ENCODE assay signal across 23 cellular contexts in the genomic region with DNA sequence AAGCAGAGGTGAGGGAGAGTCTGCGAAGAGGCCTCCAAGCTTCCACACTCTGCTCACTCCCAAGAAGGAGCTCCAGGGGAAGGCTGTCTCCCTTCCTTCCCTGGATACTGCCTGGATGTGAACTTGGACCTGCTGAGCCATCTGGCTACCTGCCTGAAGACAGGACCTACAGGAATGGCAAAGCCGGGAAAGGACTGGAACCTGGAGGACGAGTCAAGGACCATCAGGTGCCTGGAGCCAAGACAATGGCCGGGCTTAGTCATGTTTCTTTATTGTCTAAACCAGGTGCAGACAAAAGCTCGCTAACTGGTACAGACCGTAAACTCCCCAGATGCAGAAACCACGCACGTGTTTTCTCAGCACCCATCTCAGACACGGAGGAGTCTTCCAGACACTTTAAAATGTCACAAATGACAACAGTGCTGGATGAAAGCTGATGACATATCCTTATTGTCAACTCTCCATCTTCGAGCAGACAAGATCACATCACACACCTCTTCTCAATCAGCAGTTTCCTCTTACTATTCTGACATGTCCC. TPM values are rescaled to one million over a fixed set of nuclear protein-coding genes. Genes with fewer than 3 reads are reported as not detected.
DNase-seq lines count a peak whose midpoint lies in the region; ATAC-seq, FAIRE-seq and TF ChIP-seq lines count a peak whose summit lies in the region.
"Had no signal": no experiment of that assay in that cellular context is flagged by ENCODE, and none has a peak within 500 bp of the region (broad histone marks: within the 10 kb centered on the region; RNA-seq: fewer than 3 reads in every experiment).

No MANE protein-coding gene starts in this region.

- no peak for TF ChIP-seq RAD21 in HepG2 (CRISPR knock-in tag; IDR thresholded peaks at IDR 0.05)

- no TSS peak for BruUV-seq in HepG2 (replicated peaks; lab: Mats Ljungman, UMichigan)

- TF ChIP-seq CTCF in right lobe of liver (IDR thresholded peaks at IDR 0.05): no peak
- TF ChIP-seq CTCF in HepG2 (CRISPR knock-in tag; IDR thresholded peaks at IDR 0.05): no peak
- TF ChIP-seq CTCF in epithelial cell of esophagus (IDR thresholded peaks at IDR 0.05; ENCODE audit: insufficient read depth, low read depth, low read length, missing control alignments): no peak
- TF ChIP-seq CTCF in gastrocnemius medialis (IDR thresholded peaks at IDR 0.05 in 4 of 5, conservative IDR thresholded peaks at IDR 0.05 in 1 of 5): no peak
- TF ChIP-seq CTCF in CD8-positive, alpha-beta T cell (IDR thresholded peaks at IDR 0.05): no peak

- H3K27ac ChIP-seq in right lobe of liver: peak overlapping the region in 2 of 3 donors; percentile 40 to 87
- no peak overlapping the region for H3K27ac ChIP-seq in HepG2 (ENCODE audit: extremely low read length, insufficient read depth, low read length)
- H3K27ac ChIP-seq in gastrocnemius medialis: peak overlapping the region in 1 of 4 donors; percentile 7
- no peak overlapping the region for H3K27ac ChIP-seq in CD8-positive, alpha-beta T cell (ENCODE audit: low read depth, low read length)
- H3K27ac ChIP-seq: body of pancreas, GM23248, left lung, skin epidermis, vagina had no signal

- H3K79me2 ChIP-seq in HepG2 (ENCODE audit: insufficient read depth, low read length): peaks cover 2% of the 10 kb centered on the region

- POLR2A ChIA-PET in HepG2 (lab: Yijun Ruan, JAX): no interaction called here
- POLR2A ChIA-PET in CD8-positive, alpha-beta T cell (lab: Charles Lee): no interaction called here

- DNase-seq in right lobe of liver: peak in 1 of 3 donors; percentile 43
- DNase-seq in HepG2 (ENCODE audit: low spot score): no peak
- DNase-seq in NCI-H2029 treated with DMSO at 0.1 percent for 48 hours (lab: John Stamatoyannopoulos, UW): peak; percentile 42
- peak; percentile 53 for DNase-seq in epithelial cell of esophagus (ENCODE audit: low read depth)
- no peak for DNase-seq in gastrocnemius medialis
- no peak for DNase-seq in occipital lobe (lab: John Stamatoyannopoulos, UW)
- no peak for DNase-seq in CD8-positive, alpha-beta T cell
- DNase-seq: activated CD4-positive, CD25-positive, alpha-beta regulatory T cell; activated effector memory CD4-positive, alpha-beta T cell treated with anti-CD3 and anti-CD28 coated beads, Interleukin-2, amount 50 U/mL, for 16 hours; body of pancreas; C1 segment of cervical spinal cord; effector CD4-positive, alpha-beta T cell; GM23248; HFFc6; left lung; NCI-H1436 treated with DMSO at 0.1 percent for 48 hours; SHP77; stimulated activated CD4-positive, alpha-beta T cell treated with anti-CD3 and anti-CD28 coated beads, Interleukin-2, amount 100 ng/mL, for 24 hours had no signal

- peaks cover 9% of the 10 kb centered on the region for H3K36me3 Mint-ChIP-seq in CD8-positive, alpha-beta T cell

- in situ Hi-C loops in HepG2 (cut with HindIII; ENCODE audit: extremely low pct_ligation_motif_present, low pct_unique_long_range_greater_than_20kb) (no loop called here), gastrocnemius medialis (cut with MboI; ENCODE audit: low sequenced_read_pairs in 4 of 4) (no loop called here)

- peaks cover 30% of the 10 kb centered on the region for H3K4me1 Mint-ChIP-seq in CD8-positive, alpha-beta T cell (ENCODE audit: low read depth)

- no peaks in the 10 kb centered on the region for H3K27me3 Mint-ChIP-seq in CD8-positive, alpha-beta T cell (ENCODE audit: low read depth)
- H3K27me3 Mint-ChIP-seq: activated CD4-positive, alpha-beta memory T cell treated with anti-CD3 and anti-CD28 coated beads for 36 hours; naive thymus-derived CD8-positive, alpha-beta T cell had no signal

- H3K4me1 ChIP-seq in right lobe of liver (peaks cover 0 to 72% (median 30%) of the 10 kb centered on the region in 4 donors), HepG2 (ENCODE audit: insufficient read depth, low read length) (peaks cover 37% of the 10 kb centered on the region), gastrocnemius medialis (peaks cover 0 to 5% of the 10 kb centered on the region in 2 donors)
- H3K4me1 ChIP-seq in CD8-positive, alpha-beta T cell (ENCODE audit: insufficient read depth, low read length): peaks cover 13% of the 10 kb centered on the region
- H3K4me1 ChIP-seq: body of pancreas had no signal

- FAIRE-seq in HepG2 (lab: Jason Lieb, UNC): no peak
- FAIRE-seq: GM18507 had no signal

- H3K4me3 ChIP-seq in right lobe of liver: no peak overlapping the region
- no peak overlapping the region for H3K4me3 ChIP-seq in HepG2 (replicated peaks in 1 of 3; ENCODE audit: insufficient read depth in 1 of 3, low read depth in 2 of 3, low read length in 3 of 3)
- no peak overlapping the region for H3K4me3 ChIP-seq in epithelial cell of esophagus (ENCODE audit: low read length)
- H3K4me3 ChIP-seq in gastrocnemius medialis: no peak overlapping the region
- H3K4me3 ChIP-seq in CD8-positive, alpha-beta T cell (ENCODE audit: low read depth, low read length): no peak overlapping the region
- H3K4me3 ChIP-seq: body of pancreas, GM23248, left lung, skin epidermis, vagina had no signal

- H3K4me3 Mint-ChIP-seq in CD8-positive, alpha-beta T cell: no peak overlapping the region
- H3K4me3 Mint-ChIP-seq: activated CD4-positive, alpha-beta memory T cell treated with anti-CD3 and anti-CD28 coated beads for 36 hours; HFFc6 had no signal

- TF ChIP-seq EP300 in HepG2 (IDR thresholded peaks at IDR 0.05; ENCODE audit: low read depth in 2 of 2, low read length in 2 of 2) (no peak), HepG2 (CRISPR knock-in tag; IDR thresholded peaks at IDR 0.05; ENCODE audit: borderline replicate concordance) (no peak)

- peaks cover 0 to 5% (median 1%) of the 10 kb centered on the region in 4 donors for H3K36me3 ChIP-seq in right lobe of liver
- H3K36me3 ChIP-seq in HepG2 (replicated peaks in 1 of 2; ENCODE audit: control insufficient read depth in 1 of 2, insufficient read depth in 2 of 2, low read length in 2 of 2): peaks cover 1 to 4% of the 10 kb centered on the region in 2 experiments; a peak in 1 of 5 replicates
- peaks cover 0 to 10% of the 10 kb centered on the region in 2 donors for H3K36me3 ChIP-seq in gastrocnemius medialis
- H3K36me3 ChIP-seq in CD8-positive, alpha-beta T cell (ENCODE audit: insufficient read depth, low read length): no peaks in the 10 kb centered on the region

- H2AFZ ChIP-seq in HepG2 (ENCODE audit: low read length): no peak overlapping the region
- H2AFZ ChIP-seq: GM23248 had no signal

- no peaks in the 10 kb centered on the region for H3K9me3 ChIP-seq in right lobe of liver
- no peaks in the 10 kb centered on the region for H3K9me3 ChIP-seq in HepG2 (ENCODE audit: low read length)
- no peaks in the 10 kb centered on the region for H3K9me3 ChIP-seq in gastrocnemius medialis
- no peaks in the 10 kb centered on the region for H3K9me3 ChIP-seq in CD8-positive, alpha-beta T cell (ENCODE audit: low read length)
- H3K9me3 ChIP-seq: body of pancreas, left lung, vagina had no signal

- ATAC-seq in right lobe of liver (no peak), HepG2 (no peak), gastrocnemius medialis (no peak)
- ATAC-seq in CD8-positive, alpha-beta T cell: no peak
- ATAC-seq: body of pancreas, left lung had no signal

- CTCF ChIA-PET in HepG2 (lab: Yijun Ruan, JAX; ENCODE audit: low intra/inter-chr PET ratio, low total read pairs): no interaction called here
- CTCF ChIA-PET in CD8-positive, alpha-beta T cell (lab: Charles Lee): no interaction called here

- H3K9me3 Mint-ChIP-seq in CD8-positive, alpha-beta T cell: no peaks in the 10 kb centered on the region
- H3K9me3 Mint-ChIP-seq: activated CD4-positive, alpha-beta memory T cell treated with anti-CD3 and anti-CD28 coated beads for 36 hours; HFFc6; naive thymus-derived CD8-positive, alpha-beta T cell had no signal

- no peak overlapping the region for H3K4me2 ChIP-seq in HepG2 (ENCODE audit: low read depth, low read length)

- H3K27ac Mint-ChIP-seq in CD8-positive, alpha-beta T cell: no peak overlapping the region
- H3K27ac Mint-ChIP-seq: activated CD4-positive, alpha-beta memory T cell treated with anti-CD3 and anti-CD28 coated beads for 36 hours; HFFc6 had no signal

- no peaks in the 10 kb centered on the region for H3K27me3 ChIP-seq in right lobe of liver
- no peaks in the 10 kb centered on the region for H3K27me3 ChIP-seq in HepG2 (ENCODE audit: control insufficient read depth in 1 of 2, insufficient read depth in 2 of 2, low read length in 2 of 2)
- no peaks in the 10 kb centered on the region for H3K27me3 ChIP-seq in gastrocnemius medialis
- no peaks in the 10 kb centered on the region for H3K27me3 ChIP-seq in CD8-positive, alpha-beta T cell (ENCODE audit: insufficient read depth, low read length)
- H3K27me3 ChIP-seq: body of pancreas, left lung, vagina had no signal

- H3K9ac ChIP-seq in HepG2 (ENCODE audit: insufficient read depth, low read depth, low read length): no peak overlapping the region
- H3K9ac ChIP-seq: GM23248 had no signal

- WGBS in right lobe of liver (ENCODE audit: insufficient coverage, low coverage, low lambda C conversion rate, missing lambda C conversion rate): 69% methylated on average over 5 of the region's 10 CpGs
- WGBS in HepG2 (ENCODE audit: low lambda C conversion rate): 91% methylated on average over 10 of the region's 10 CpGs

- no peaks in the 10 kb centered on the region for H4K20me1 ChIP-seq in HepG2 (ENCODE audit: insufficient read depth, low read length)

- TF ChIP-seq POLR2A in right lobe of liver (IDR thresholded peaks at IDR 0.05): no peak
- no peak for TF ChIP-seq POLR2A in HepG2 (IDR thresholded peaks at IDR 0.05; ENCODE audit: insufficient read depth in 1 of 2, low read depth in 2 of 2, low read length in 2 of 2)
- no peak for TF ChIP-seq POLR2A in gastrocnemius medialis (IDR thresholded peaks at IDR 0.05)

- intact Hi-C loops in right lobe of liver (cut with DNase I): no loop called here
- intact Hi-C loops in HepG2 (cut with micrococcal nuclease; ENCODE audit: unreplicated experiment): no loop called here
- intact Hi-C loops in gastrocnemius medialis (cut with DNase I; ENCODE audit: low total_unique reads): no loop called here
- intact Hi-C loops in CD8-positive, alpha-beta T cell (cut with DNase I, micrococcal nuclease): no loop called here

RNA-seq across cellular contexts. Expression of a gene that starts 12.1 kb away (rescaled TPM):
- total RNA-seq in right lobe of liver: 100 to 1,000 TPM in 1 of 6 experiments, 10 to 100 TPM in 5; 19.7 to 117 (median 64.7) TPM
- total RNA-seq in HepG2 (2016; rRNA removed; fragmentation: Illumina TruSeq; extraction: Trizol): 15.4 and 17.5 TPM in 2 replicates
- 3.3 and 4.7 TPM in 2 replicates for total RNA-seq in HepG2 (2016; cell fraction: cytosol; rRNA removed; fragmentation: Illumina TruSeq; extraction: Trizol; ENCODE audit: low read depth)
- 15.6 and 18.5 TPM in 2 replicates for total RNA-seq in HepG2 (2016; cell fraction: insoluble cytoplasmic fraction; rRNA removed; fragmentation: Illumina TruSeq; extraction: Trizol)
- total RNA-seq in HepG2 (2016; cell fraction: membrane; rRNA removed; fragmentation: Illumina TruSeq; extraction: Trizol): 14.1 and 16.1 TPM in 2 replicates
- 7.1 and 7.5 TPM in 2 replicates for total RNA-seq in HepG2 (2016; cell fraction: nucleus; rRNA removed; fragmentation: Illumina TruSeq; extraction: Trizol)
- polyA plus RNA-seq in HepG2 (2011; rRNA removed): 9.3 and 12.7 TPM in 2 replicates
- polyA plus RNA-seq in HepG2 (2011; cell fraction: cytosol; rRNA removed): 12.4 and 12.5 TPM in 2 replicates
- polyA plus RNA-seq in HepG2 (2011; cell fraction: nucleus; rRNA removed): 7.4 and 9.5 TPM in 2 replicates
- 12.8 and 15.5 TPM in 2 replicates for polyA plus RNA-seq in HepG2 (2012)
- polyA plus RNA-seq in HepG2 (2016; cell fraction: cytosol; fragmentation: Illumina TruSeq; extraction: Trizol; ENCODE audit: low read depth): 4.6 and 4.7 TPM in 2 replicates
- 12.6 and 16.4 TPM in 2 replicates for polyA plus RNA-seq in HepG2 (2016; cell fraction: insoluble cytoplasmic fraction; fragmentation: Illumina TruSeq; extraction: Trizol; ENCODE audit: low read depth)
- polyA plus RNA-seq in HepG2 (2016; cell fraction: membrane; fragmentation: Illumina TruSeq; extraction: Trizol; ENCODE audit: low read depth): 10.4 and 12.4 TPM in 2 replicates
- polyA plus RNA-seq in HepG2 (2016; cell fraction: nucleus; fragmentation: Illumina TruSeq; extraction: Trizol; ENCODE audit: insufficient read depth, low read depth): 12.4 and 14.5 TPM in 2 replicates
- 31.7 and 36.4 TPM in 2 replicates for polyA minus RNA-seq in HepG2 (2011; rRNA and poly(A)+ RNA removed; ENCODE audit: low replicate concordance)
- 10.6 and 14.5 TPM in 2 replicates for polyA minus RNA-seq in HepG2 (2011; cell fraction: cytosol; rRNA and poly(A)+ RNA removed)
- polyA minus RNA-seq in HepG2 (2011; cell fraction: nucleus; rRNA and poly(A)+ RNA removed): 5.5 and 7.7 TPM in 2 replicates
- 10 to 100 TPM in 3 of 4 donors, 1 to 10 TPM in 1; 9.6 to 20.0 (median 14.9) TPM for total RNA-seq in gastrocnemius medialis
- 14.2 TPM for total RNA-seq in occipital lobe
- 1 to 10 TPM; 1.6 to 1.9 TPM for total RNA-seq in CD8-positive, alpha-beta T cell

RNA-seq across cellular contexts. Expression of a gene that starts 30.4 kb away (rescaled TPM):
- total RNA-seq in right lobe of liver (10 to 100 TPM; 19.7 to 53.4 (median 29.6) TPM), HepG2 (2016; rRNA removed; fragmentation: Illumina TruSeq; extraction: Trizol) (55.3 and 58.9 TPM in 2 replicates), gastrocnemius medialis (10 to 100 TPM; 32.0 to 78.0 (median 50.0) TPM), occipital lobe (86.1 TPM)
- 67.3 and 69.4 TPM in 2 replicates for total RNA-seq in HepG2 (2016; cell fraction: cytosol; rRNA removed; fragmentation: Illumina TruSeq; extraction: Trizol; ENCODE audit: low read depth)
- total RNA-seq in HepG2 (2016; cell fraction: insoluble cytoplasmic fraction; rRNA removed; fragmentation: Illumina TruSeq; extraction: Trizol): 51.2 and 60.5 TPM in 2 replicates
- 44.6 and 47.7 TPM in 2 replicates for total RNA-seq in HepG2 (2016; cell fraction: membrane; rRNA removed; fragmentation: Illumina TruSeq; extraction: Trizol)
- total RNA-seq in HepG2 (2016; cell fraction: nucleus; rRNA removed; fragmentation: Illumina TruSeq; extraction: Trizol): 95.9 and 108 TPM in 2 replicates
- 22.8 and 24.2 TPM in 2 replicates for polyA plus RNA-seq in HepG2 (2011; rRNA removed)
- 8.9 and 13.1 TPM in 2 replicates for polyA plus RNA-seq in HepG2 (2011; cell fraction: cytosol; rRNA removed)
- 30.2 and 31.2 TPM in 2 replicates for polyA plus RNA-seq in HepG2 (2011; cell fraction: nucleus; rRNA removed)
- 23.3 and 26.9 TPM in 2 replicates for polyA plus RNA-seq in HepG2 (2012)
- polyA plus RNA-seq in HepG2 (2016; cell fraction: cytosol; fragmentation: Illumina TruSeq; extraction: Trizol; ENCODE audit: low read depth): 0.58 and 1.1 TPM in 2 replicates
- 26.8 and 27.2 TPM in 2 replicates for polyA plus RNA-seq in HepG2 (2016; cell fraction: insoluble cytoplasmic fraction; fragmentation: Illumina TruSeq; extraction: Trizol; ENCODE audit: low read depth)
- 2.9 and 4.0 TPM in 2 replicates for polyA plus RNA-seq in HepG2 (2016; cell fraction: membrane; fragmentation: Illumina TruSeq; extraction: Trizol; ENCODE audit: low read depth)
- 68.3 and 79.1 TPM in 2 replicates for polyA plus RNA-seq in HepG2 (2016; cell fraction: nucleus; fragmentation: Illumina TruSeq; extraction: Trizol; ENCODE audit: insufficient read depth, low read depth)
- polyA minus RNA-seq in HepG2 (2011; rRNA and poly(A)+ RNA removed; ENCODE audit: low replicate concordance): 27.6 and 45.1 TPM in 2 replicates
- 30.7 and 32.8 TPM in 2 replicates for polyA minus RNA-seq in HepG2 (2011; cell fraction: cytosol; rRNA and poly(A)+ RNA removed)
- 132 and 137 TPM in 2 replicates for polyA minus RNA-seq in HepG2 (2011; cell fraction: nucleus; rRNA and poly(A)+ RNA removed)
- 10 to 100 TPM; 52.7 to 61.2 TPM for total RNA-seq in CD8-positive, alpha-beta T cell

Comparison
In these comparisons a context has a peak if more than half of its experiments do, and no peak if none do; other contexts are left out.
1. H3K27ac ChIP-seq: peak in right lobe of liver (2 of 3); none in HepG2 (single experiment) and CD8-positive, alpha-beta T cell (single experiment).
2. DNase-seq: peak in NCI-H2029 treated with DMSO at 0.1 percent for 48 hours (single experiment) and epithelial cell of esophagus (single experiment); none in HepG2 (single experiment), gastrocnemius medialis (0 of 2), occipital lobe (single experiment) and CD8-positive, alpha-beta T cell (0 of 7).